In genomic region chr6:53811082-53811481, GRCh38 we compare ENCODE assay signal across 8 cellular contexts. TPM values are rescaled to one million over a fixed set of nuclear protein-coding genes. Genes with fewer than 3 reads are reported as not detected.
DNase-seq lines count a peak whose midpoint lies in the region; ATAC-seq and TF ChIP-seq lines count a peak whose summit lies in the region.

No MANE protein-coding gene starts in this region.

- H3K36me3 ChIP-seq in thyroid gland (no peaks in the 10 kb centered on the region), tibial nerve (no peaks in the 10 kb centered on the region)

- peaks cover 3% of the 10 kb centered on the region for H3K36me3 Mint-ChIP-seq in T-helper 17 cell (ENCODE audit: low read depth)

- POLR2A ChIA-PET in GM10248 (lab: Yijun Ruan, JAX) = no interaction called here

- TF ChIP-seq POLR2A in thyroid gland (IDR thresholded peaks at IDR 0.05) (peak in 1 of 2 donors; percentile 42), tibial nerve (IDR thresholded peaks at IDR 0.05) (no peak)

- WGBS in thyroid gland, 2 donors = 39 to 54% methylated on average over 3 to 4 of the region's 4 CpGs
- WGBS in tibial nerve, 2 donors = 64 to 77% methylated on average over 4 of the region's 4 CpGs

- H3K27me3 Mint-ChIP-seq in T-helper 17 cell = no peaks in the 10 kb centered on the region

- H3K9me3 ChIP-seq in thyroid gland (no peaks in the 10 kb centered on the region), tibial nerve (no peaks in the 10 kb centered on the region), T-helper 17 cell (ENCODE audit: control insufficient read depth, low read length, poor library complexity, severe bottlenecking) (no peaks in the 10 kb centered on the region)

- H3K4me3 ChIP-seq in thyroid gland (replicated peaks in 1 of 3) = no peak overlapping the region
- no peak overlapping the region for H3K4me3 ChIP-seq in tibial nerve

- no peak for TF ChIP-seq RAD21 in Ishikawa (IDR thresholded peaks at IDR 0.05; ENCODE audit: low read depth)

- peak; percentile 74 for ATAC-seq in GM21576 (IDR thresholded peaks at IDR 0.05; ENCODE audit: unreplicated experiment)
- ATAC-seq in T-helper 17 cell = no peak

- H3K27ac ChIP-seq in thyroid gland (peak overlapping the region; percentile 72 to 84 (median 73)), tibial nerve (no peak overlapping the region)

- TF ChIP-seq CTCF in GM10248 (IDR thresholded peaks at IDR 0.05; ENCODE audit: control extremely low read depth, extremely low read depth, low read depth, missing control alignments) (no peak), thyroid gland (IDR thresholded peaks at IDR 0.05) (no peak), tibial nerve (IDR thresholded peaks at IDR 0.05) (no peak)

- intact Hi-C loops in thyroid gland (cut with DNase I) = no loop called here

- TF ChIP-seq EP300 in Ishikawa (IDR thresholded peaks at IDR 0.05; ENCODE audit: borderline replicate concordance) (no peak), tibial nerve (IDR thresholded peaks at IDR 0.05) (no peak)

- no peaks in the 10 kb centered on the region for H3K27me3 ChIP-seq in thyroid gland
- H3K27me3 ChIP-seq in tibial nerve = no peaks in the 10 kb centered on the region

- CTCF ChIA-PET in GM10248 (lab: Yijun Ruan, JAX) = interaction anchor here (0.9 to 1.2 kb wide), 2 partner anchors 92 to 144 kb away, joined by 3 read pairs; no protein-coding TSS in a partner anchor

- no peak overlapping the region for H3K27ac Mint-ChIP-seq in T-helper 17 cell

- H3K4me1 ChIP-seq in thyroid gland = peaks cover 31 to 58% of the 10 kb centered on the region in 2 donors
- H3K4me1 ChIP-seq in tibial nerve = peaks cover 0 to 5% (median 1%) of the 10 kb centered on the region in 4 donors

- in situ Hi-C loops in G401 (cut with HindIII; ENCODE audit: low sequenced_read_pairs) = no loop called here

- no peak overlapping the region for H3K4me3 Mint-ChIP-seq in T-helper 17 cell

- peaks cover 22% of the 10 kb centered on the region for H3K4me1 Mint-ChIP-seq in T-helper 17 cell

- DNase-seq in GM10248 (ENCODE audit: extremely low spot score) (peak; percentile 50), dermis blood vessel endothelial cell (peak; percentile 49), thyroid gland (peak; percentile 87 to 92), G401 (ENCODE audit: low spot score) (no peak), tibial nerve (ENCODE audit: low spot score in 2 of 2) (no peak), T-helper 17 cell (no peak)

TF ChIP-seq in Ishikawa, 13 proteins besides CTCF, POLR2A, EP300 and RAD21:
- TF ChIP-seq TCF12 (IDR thresholded peaks at IDR 0.05; ENCODE audit: low read depth) (0 out of 2 replicates have a peak, but pooled peaks have one; percentile 18), CREB1 (IDR thresholded peaks at IDR 0.05; ENCODE audit: low read depth) (no peak), USF1 (IDR thresholded peaks at IDR 0.05) (no peak), CEBPB (IDR thresholded peaks at IDR 0.05) (no peak), FOXM1 (IDR thresholded peaks at IDR 0.05; ENCODE audit: borderline replicate concordance, low read depth) (no peak), NFIC (IDR thresholded peaks at IDR 0.05) (peak; percentile 41; the same call in 1 of the 2 replicates), YY1 (IDR thresholded peaks at IDR 0.05; ENCODE audit: low read depth) (no peak), TAF1 (IDR thresholded peaks at IDR 0.05; ENCODE audit: low read depth) (no peak)
- TF ChIP-seq, protein P1, sequence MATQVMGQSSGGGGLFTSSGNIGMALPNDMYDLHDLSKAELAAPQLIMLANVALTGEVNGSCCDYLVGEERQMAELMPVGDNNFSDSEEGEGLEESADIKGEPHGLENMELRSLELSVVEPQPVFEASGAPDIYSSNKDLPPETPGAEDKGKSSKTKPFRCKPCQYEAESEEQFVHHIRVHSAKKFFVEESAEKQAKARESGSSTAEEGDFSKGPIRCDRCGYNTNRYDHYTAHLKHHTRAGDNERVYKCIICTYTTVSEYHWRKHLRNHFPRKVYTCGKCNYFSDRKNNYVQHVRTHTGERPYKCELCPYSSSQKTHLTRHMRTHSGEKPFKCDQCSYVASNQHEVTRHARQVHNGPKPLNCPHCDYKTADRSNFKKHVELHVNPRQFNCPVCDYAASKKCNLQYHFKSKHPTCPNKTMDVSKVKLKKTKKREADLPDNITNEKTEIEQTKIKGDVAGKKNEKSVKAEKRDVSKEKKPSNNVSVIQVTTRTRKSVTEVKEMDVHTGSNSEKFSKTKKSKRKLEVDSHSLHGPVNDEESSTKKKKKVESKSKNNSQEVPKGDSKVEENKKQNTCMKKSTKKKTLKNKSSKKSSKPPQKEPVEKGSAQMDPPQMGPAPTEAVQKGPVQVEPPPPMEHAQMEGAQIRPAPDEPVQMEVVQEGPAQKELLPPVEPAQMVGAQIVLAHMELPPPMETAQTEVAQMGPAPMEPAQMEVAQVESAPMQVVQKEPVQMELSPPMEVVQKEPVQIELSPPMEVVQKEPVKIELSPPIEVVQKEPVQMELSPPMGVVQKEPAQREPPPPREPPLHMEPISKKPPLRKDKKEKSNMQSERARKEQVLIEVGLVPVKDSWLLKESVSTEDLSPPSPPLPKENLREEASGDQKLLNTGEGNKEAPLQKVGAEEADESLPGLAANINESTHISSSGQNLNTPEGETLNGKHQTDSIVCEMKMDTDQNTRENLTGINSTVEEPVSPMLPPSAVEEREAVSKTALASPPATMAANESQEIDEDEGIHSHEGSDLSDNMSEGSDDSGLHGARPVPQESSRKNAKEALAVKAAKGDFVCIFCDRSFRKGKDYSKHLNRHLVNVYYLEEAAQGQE (IDR thresholded peaks at IDR 0.05; ENCODE audit: low read depth) = no peak

RNA-seq across cellular contexts. Expression of gene LRRC1, which starts 16.3 kb away (rescaled TPM):
- total RNA-seq in dermis blood vessel endothelial cell (60.1 and 68.8 TPM in 2 replicates), thyroid gland (10 to 100 TPM; 41.7 to 52.4 (median 48.4) TPM), tibial nerve (10 to 100 TPM; 22.8 to 50.0 (median 39.6) TPM), T-helper 17 cell (1 to 10 TPM; 2.5 to 4.0 TPM)
- total RNA-seq in G401 (2014; rRNA removed; shearing (Covaris generic)) = 7.4 and 8.6 TPM in 2 replicates

Comparison
In these comparisons a context has a peak if more than half of its experiments do, and no peak if none do; other contexts are left out.
1. DNase-seq: peak in GM10248 (single experiment), dermis blood vessel endothelial cell (single experiment) and thyroid gland (2 of 2); none in G401 (single experiment), tibial nerve (0 of 2) and T-helper 17 cell (0 of 3).
2. H3K27ac ChIP-seq: peak in thyroid gland (3 of 3); none in tibial nerve (0 of 4).